10 cellular contexts compared by ENCODE assay signal in genomic region chr1:161197560-161198205, GRCh38. TPM values are rescaled to one million over a fixed set of nuclear protein-coding genes. Genes with fewer than 3 reads are reported as not detected.
A peak's percentile ranks its signal among the peaks of the same experiment; 100 is the strongest.
DNase-seq lines count a peak whose midpoint lies in the region; ATAC-seq and TF ChIP-seq lines count a peak whose summit lies in the region.
"Had no signal": no experiment of that assay in that cellular context is flagged by ENCODE, and none has a peak within 500 bp of the region (broad histone marks: within the 10 kb centered on the region; RNA-seq: fewer than 3 reads in every experiment).

No MANE protein-coding gene starts in this region.

- H3K9me3 ChIP-seq in A673 (ENCODE audit: low read depth, low read length, poor library complexity, severe bottlenecking): no peaks in the 10 kb centered on the region
- H3K9me3 ChIP-seq in SK-N-MC (ENCODE audit: low read depth, low read length): no peaks in the 10 kb centered on the region
- no peaks in the 10 kb centered on the region for H3K9me3 ChIP-seq in T-helper 17 cell (ENCODE audit: control insufficient read depth, low read length, poor library complexity, severe bottlenecking)
- H3K9me3 ChIP-seq in MM.1S (replicated peaks; ENCODE audit: insufficient read depth, low read length): no peaks in the 10 kb centered on the region

- H3K27ac ChIP-seq in A673 (ENCODE audit: low read depth, low read length, poor library complexity, severe bottlenecking) (peak overlapping the region; percentile 87), SK-N-MC (no peak overlapping the region; the same call in 1 of the 2 replicates), MM.1S (ENCODE audit: low read length) (no peak overlapping the region)

- H3K9ac ChIP-seq in SK-N-MC (ENCODE audit: insufficient read length) (peak overlapping the region; percentile 75), MM.1S (ENCODE audit: low read length) (no peak overlapping the region)

- 0 out of 2 replicates have a peak, but pooled peaks have one; percentile 18 for TF ChIP-seq CTCF in A673 (conservative IDR thresholded peaks at IDR 0.05; ENCODE audit: low read depth, low read length)
- no peak for TF ChIP-seq CTCF in fibroblast of villous mesenchyme (IDR thresholded peaks at IDR 0.05; ENCODE audit: insufficient read depth, low read depth, low read length)
- TF ChIP-seq CTCF in osteocyte (IDR thresholded peaks at IDR 0.05): no peak
- TF ChIP-seq CTCF in MM.1S (IDR thresholded peaks at IDR 0.05; ENCODE audit: low read length): no peak

- no peaks in the 10 kb centered on the region for H4K20me1 ChIP-seq in MM.1S (ENCODE audit: insufficient read depth, low read length)

- POLR2A ChIA-PET in A673 (lab: Charles Lee; ENCODE audit: low non-redundant PET): no interaction called here

- ATAC-seq in T-helper 17 cell: no peak

- H3K36me3 Mint-ChIP-seq in osteocyte (ENCODE audit: unreplicated experiment): peaks cover under 1% of the 10 kb centered on the region
- H3K36me3 Mint-ChIP-seq in T-helper 17 cell (ENCODE audit: low read depth): no peaks in the 10 kb centered on the region

- intact Hi-C loops in A673 (cut with micrococcal nuclease; ENCODE audit: unreplicated experiment): no loop called here

- H3K27ac Mint-ChIP-seq in osteocyte (ENCODE audit: unreplicated experiment) (peak overlapping the region; percentile 86), T-helper 17 cell (no peak overlapping the region)

- no peak overlapping the region for H3K4me2 ChIP-seq in MM.1S (ENCODE audit: low read depth, low read length)

- peaks cover 58% of the 10 kb centered on the region for H3K4me1 Mint-ChIP-seq in osteocyte (ENCODE audit: unreplicated experiment)
- H3K4me1 Mint-ChIP-seq in T-helper 17 cell: peaks cover 26% of the 10 kb centered on the region

- H3K27me3 Mint-ChIP-seq in osteocyte (ENCODE audit: unreplicated experiment) (no peaks in the 10 kb centered on the region), T-helper 17 cell (no peaks in the 10 kb centered on the region)

- peak overlapping the region; percentile 65 for H3K4me3 Mint-ChIP-seq in osteocyte (ENCODE audit: unreplicated experiment)
- H3K4me3 Mint-ChIP-seq in T-helper 17 cell: no peak overlapping the region

- H3K4me3 ChIP-seq in A673 (ENCODE audit: low read depth, low read length, poor library complexity, severe bottlenecking) (peak overlapping the region; percentile 57), SK-N-MC (peak overlapping the region; percentile 83), fibroblast of villous mesenchyme (ENCODE audit: low read depth, low read length) (peak overlapping the region; percentile 64), MM.1S (ENCODE audit: low read length) (no peak overlapping the region)

- H3K9me3 Mint-ChIP-seq in osteocyte (ENCODE audit: unreplicated experiment): no peaks in the 10 kb centered on the region

- no peaks in the 10 kb centered on the region for H3K9me2 ChIP-seq in MM.1S (replicated peaks; ENCODE audit: insufficient read depth, low read length)

- peaks cover 9% of the 10 kb centered on the region for H3K79me2 ChIP-seq in MM.1S (ENCODE audit: low read length)

- BruUV-seq in A673 (replicated peaks; lab: Mats Ljungman, UMichigan): no TSS peak

- DNase-seq in A673 (ENCODE audit: low spot score) (no peak), SK-N-MC (ENCODE audit: low read depth, low spot score) (no peak), fibroblast of villous mesenchyme (ENCODE audit: low read depth) (no peak), osteocyte (ENCODE audit: extremely low spot score, unreplicated experiment) (no peak), GM03348 (ENCODE audit: low spot score) (no peak), T-helper 17 cell (no peak), MM.1S (no peak), HCEC 1CT (no peak)
- DNase-seq: SW 1271 had no signal

- CTCF ChIA-PET in A673 (lab: Charles Lee): interaction anchor here (0.6 to 0.7 kb wide), 2 partner anchors 28 to 164 kb away, joined by 5 to 7 read pairs; partner anchors contain the start of gene TOMM40L

- H3K36me3 ChIP-seq in A673 (ENCODE audit: insufficient read depth, low read length, poor library complexity, severe bottlenecking): peaks cover 33% of the 10 kb centered on the region
- H3K36me3 ChIP-seq in SK-N-MC (ENCODE audit: insufficient read depth, low read length): peaks cover 38% of the 10 kb centered on the region
- no peaks in the 10 kb centered on the region for H3K36me3 ChIP-seq in MM.1S (replicated peaks; ENCODE audit: insufficient read depth, low read length)

- H3K27me3 ChIP-seq in A673 (replicated peaks; ENCODE audit: insufficient read depth, low read depth, low read length, poor library complexity): no peaks in the 10 kb centered on the region
- H3K27me3 ChIP-seq in MM.1S (replicated peaks; ENCODE audit: insufficient read depth, low read length): no peaks in the 10 kb centered on the region

- no peak overlapping the region for H2AFZ ChIP-seq in MM.1S (ENCODE audit: low read length)

- H3F3A ChIP-seq in MM.1S (ENCODE audit: insufficient read depth, low read length): 0 out of 2 replicates have a peak, but pooled peaks cover 4% of the 10 kb centered on the region

- H3K4me1 ChIP-seq in A673 (ENCODE audit: insufficient read depth, low read length, poor library complexity, severe bottlenecking) (peaks cover 55% of the 10 kb centered on the region), MM.1S (ENCODE audit: low read length) (peaks cover 19% of the 10 kb centered on the region)

RNA-seq across cellular contexts. Expression of gene ADAMTS4, which starts 1.2 kb away (rescaled TPM):
- total RNA-seq in A673 (2021) (28.6 and 31.6 TPM in 2 replicates), fibroblast of villous mesenchyme (6.8 and 8.2 TPM in 2 replicates), osteocyte (1.2 TPM in 2 replicates), T-helper 17 cell (under 1 TPM; 0.31 to 0.77 TPM)

RNA-seq across cellular contexts. Expression of gene NDUFS2, which starts 4.5 kb away (rescaled TPM):
- 123 and 133 TPM in 2 replicates for total RNA-seq in A673 (2021)
- total RNA-seq in fibroblast of villous mesenchyme: 105 and 117 TPM in 2 replicates
- total RNA-seq in osteocyte: 82.0 and 82.5 TPM in 2 replicates
- 10 to 100 TPM; 57.1 to 58.5 TPM for total RNA-seq in T-helper 17 cell

RNA-seq across cellular contexts. Expression of gene FCER1G, which starts 17.4 kb away (rescaled TPM):
- 1.2 and 1.5 TPM in 2 replicates for total RNA-seq in A673 (2021)
- 0.43 TPM in 1 of 2 replicates, not detected in the other for total RNA-seq in fibroblast of villous mesenchyme
- total RNA-seq in osteocyte: not detected in 2 replicates
- total RNA-seq in T-helper 17 cell: 10 to 100 TPM in 1 of 2 donors, 1 to 10 TPM in 1; 8.3 to 12.3 TPM
- total RNA-seq: glomerular endothelial cell had no signal

RNA-seq across cellular contexts. Expression of gene B4GALT3, which starts 20.4 kb away (rescaled TPM):
- total RNA-seq in A673 (2021) (47.9 and 55.1 TPM in 2 replicates), fibroblast of villous mesenchyme (17.1 and 22.5 TPM in 2 replicates), osteocyte (21.7 and 24.3 TPM in 2 replicates), T-helper 17 cell (10 to 100 TPM; 43.7 to 49.2 TPM)

RNA-seq across cellular contexts. Expression of gene APOA2, which starts 25.7 kb away (rescaled TPM):
- total RNA-seq in A673 (2021): not detected in 2 replicates
- total RNA-seq in fibroblast of villous mesenchyme: not detected in 2 replicates
- not detected in 2 replicates for total RNA-seq in osteocyte
- total RNA-seq in T-helper 17 cell: not detected
- total RNA-seq: glomerular endothelial cell had no signal
